22 cellular contexts compared by ENCODE assay signal in the genomic region with DNA sequence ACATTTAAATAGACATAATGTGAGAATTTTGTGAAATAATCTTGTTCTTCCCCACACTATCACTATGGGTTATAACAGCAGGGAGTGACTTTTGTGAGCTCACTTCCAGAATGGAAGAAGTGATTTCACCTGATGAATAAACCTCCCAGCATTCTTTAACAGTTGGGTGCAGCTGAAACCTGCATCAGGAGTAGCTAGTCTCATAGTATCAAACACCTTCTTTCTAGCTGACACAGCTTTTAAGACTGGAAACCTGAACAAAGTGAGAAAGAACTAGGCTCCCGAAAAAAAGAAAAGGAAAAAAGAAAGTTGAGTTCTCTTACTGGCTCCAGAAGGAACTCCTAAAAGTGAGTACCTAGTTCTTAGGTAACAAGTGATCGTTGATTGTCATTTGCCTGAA.
DNase-seq lines count a peak whose midpoint lies in the region; ATAC-seq, FAIRE-seq and TF ChIP-seq lines count a peak whose summit lies in the region.
"Had no signal": no experiment of that assay in that cellular context is flagged by ENCODE, and none has a peak within 500 bp of the region (broad histone marks: within the 10 kb centered on the region; RNA-seq: fewer than 3 reads in every experiment).

No MANE protein-coding gene starts in this region.

- H3K4me2 ChIP-seq in GM23338 (no peak overlapping the region), IMR-90 (ENCODE audit: low read depth, low read length) (no peak overlapping the region)
- H3K4me2 ChIP-seq: PC-9 had no signal

- no peak overlapping the region for H2BK120ac ChIP-seq in IMR-90 (ENCODE audit: low read depth, low read length)

- ATAC-seq in GM23338 (peak; percentile 60), IMR-90 (ENCODE audit: low read depth) (no peak)
- ATAC-seq: GM12878 had no signal

- no peaks in the 10 kb centered on the region for H3K79me1 ChIP-seq in IMR-90 (ENCODE audit: low read depth in 1 of 2, low read length in 2 of 2)

- TF ChIP-seq RAD21 in IMR-90 (IDR thresholded peaks at IDR 0.05; ENCODE audit: low read length), result no peak

- H3K27ac Mint-ChIP-seq in GM23338 (peak overlapping the region; percentile 86), CD14-positive monocyte (no peak overlapping the region)
- H3K27ac Mint-ChIP-seq: CD4-positive, CD25-positive, alpha-beta regulatory T cell had no signal

- H4K20me1 ChIP-seq in GM23338 (replicated peaks; ENCODE audit: insufficient read depth) (no peaks in the 10 kb centered on the region), IMR-90 (ENCODE audit: insufficient read depth, low read length) (no peaks in the 10 kb centered on the region)

- H3K27me3 Mint-ChIP-seq in GM23338 (ENCODE audit: insufficient read depth, low read depth, poor library complexity) (peaks cover 5% of the 10 kb centered on the region), CD14-positive monocyte (ENCODE audit: low read depth in 3 of 3) (peaks cover 0 to 1% (median 0%) of the 10 kb centered on the region in 3 donors)
- H3K27me3 Mint-ChIP-seq: CD4-positive, CD25-positive, alpha-beta regulatory T cell had no signal

- H3K36me3 ChIP-seq in GM23338 (ENCODE audit: insufficient read depth) (no peaks in the 10 kb centered on the region), IMR-90 (ENCODE audit: control insufficient read depth, insufficient read depth, low read length) (no peaks in the 10 kb centered on the region), bronchial epithelial cell (ENCODE audit: control insufficient read depth, insufficient read depth, low read length) (no peaks in the 10 kb centered on the region), tibial artery (no peaks in the 10 kb centered on the region)
- H3K36me3 ChIP-seq: MG63 had no signal

- H3K9me3 ChIP-seq in IMR-90 (ENCODE audit: control insufficient read depth, insufficient read depth, low read length), result peaks cover 12% of the 10 kb centered on the region
- H3K9me3 ChIP-seq in tibial artery, result no peaks in the 10 kb centered on the region
- H3K9me3 ChIP-seq: MG63 had no signal

- H3K4me1 ChIP-seq in GM23338 (ENCODE audit: insufficient read depth), result no peaks in the 10 kb centered on the region
- H3K4me1 ChIP-seq in IMR-90 (ENCODE audit: control insufficient read depth, insufficient read depth, low read length), result no peaks in the 10 kb centered on the region
- no peaks in the 10 kb centered on the region for H3K4me1 ChIP-seq in tibial artery

- no peak overlapping the region for H3K14ac ChIP-seq in IMR-90 (replicated peaks; ENCODE audit: low read depth, low read length)

- no peak overlapping the region for H2AK9ac ChIP-seq in IMR-90 (replicated peaks; ENCODE audit: low read depth, low read length, poor library complexity)

- H4K5ac ChIP-seq in IMR-90 (ENCODE audit: low read depth, low read length), result no peak overlapping the region

- H4K8ac ChIP-seq in IMR-90 (ENCODE audit: low read depth in 2 of 2, low read length in 2 of 2), result no peak overlapping the region

- no peak overlapping the region for H3K56ac ChIP-seq in IMR-90 (ENCODE audit: extremely low read depth, insufficient read depth, low read length)

- POLR2A ChIA-PET in IMR-90 (lab: Charles Lee; ENCODE audit: unreplicated experiment), result no interaction called here

- H3K18ac ChIP-seq in IMR-90 (ENCODE audit: low read depth, low read length), result no peak overlapping the region

- in situ Hi-C loops in IMR-90 (cut with MboI; ENCODE audit: low sequenced_read_pairs), result no loop called here

- H3K4me1 Mint-ChIP-seq in GM23338 (peaks cover 27% of the 10 kb centered on the region), CD14-positive monocyte (no peaks in the 10 kb centered on the region)
- H3K4me1 Mint-ChIP-seq: CD4-positive, CD25-positive, alpha-beta regulatory T cell had no signal

- intact Hi-C loops in IMR-90 (cut with micrococcal nuclease), result no loop called here
- intact Hi-C loops in tibial artery (cut with DNase I; ENCODE audit: low total_unique reads), result no loop called here
- intact Hi-C loops in CD14-positive monocyte (cut with micrococcal nuclease), result no loop called here

- no peak overlapping the region for H3K4me3 ChIP-seq in GM23338
- H3K4me3 ChIP-seq in IMR-90 (ENCODE audit: insufficient read depth, low read depth, low read length), result no peak overlapping the region
- no peak overlapping the region for H3K4me3 ChIP-seq in bronchial epithelial cell (ENCODE audit: low read depth, low read length)
- H3K4me3 ChIP-seq in tibial artery, result no peak overlapping the region
- H3K4me3 ChIP-seq: GM12878, MG63, PC-9 had no signal

- H3K27me3 ChIP-seq in GM23338 (ENCODE audit: insufficient read depth) (no peaks in the 10 kb centered on the region), IMR-90 (ENCODE audit: control insufficient read depth, insufficient read depth, low read length) (no peaks in the 10 kb centered on the region), bronchial epithelial cell (ENCODE audit: control insufficient read depth, insufficient read depth, low read length) (no peaks in the 10 kb centered on the region), tibial artery (no peaks in the 10 kb centered on the region)

- no CpG with 5 or more reads among the region's 2 CpGs for WGBS in IMR-90 (ENCODE audit: extremely low coverage in 2 of 2, insufficient read length in 1 of 2), 2 experiments

- no peak overlapping the region for H4K91ac ChIP-seq in IMR-90 (ENCODE audit: insufficient read depth, low read depth, low read length)

- H3K9ac ChIP-seq in IMR-90 (ENCODE audit: low read depth, low read length), result no peak overlapping the region

- TF ChIP-seq CTCF in GM23338 (conservative IDR thresholded peaks at IDR 0.05; ENCODE audit: low read depth in 2 of 2) (no peak), IMR-90 (conservative IDR thresholded peaks at IDR 0.05; ENCODE audit: low read depth, low read length) (no peak), bronchial epithelial cell (IDR thresholded peaks at IDR 0.05; ENCODE audit: insufficient read depth, low read length, severe bottlenecking) (no peak), tibial artery (IDR thresholded peaks at IDR 0.05) (no peak), CD14-positive monocyte (IDR thresholded peaks at IDR 0.05) (no peak)

- no peak overlapping the region for H3K4ac ChIP-seq in IMR-90 (ENCODE audit: low read depth, low read length)

- no peak overlapping the region for H2AK5ac ChIP-seq in IMR-90 (ENCODE audit: low read depth, low read length)

- H3K23ac ChIP-seq in IMR-90 (ENCODE audit: low read depth, low read length), result no peak overlapping the region

- no peaks in the 10 kb centered on the region for H3K9me1 ChIP-seq in IMR-90 (ENCODE audit: insufficient read depth, low read length)

- H3K79me2 ChIP-seq in GM23338 (replicated peaks; ENCODE audit: insufficient read depth), result no peaks in the 10 kb centered on the region

- no peaks in the 10 kb centered on the region for H3K9me2 ChIP-seq in GM23338 (ENCODE audit: insufficient read depth)

- H3K27ac ChIP-seq in GM23338 (ENCODE audit: low read depth) (no peak overlapping the region), IMR-90 (ENCODE audit: insufficient read depth, low read length) (no peak overlapping the region), tibial artery (no peak overlapping the region)
- H3K27ac ChIP-seq: PC-9 had no signal

- dilution Hi-C loops in IMR-90 (cut with HindIII; ENCODE audit: low sequenced_read_pairs, unreplicated experiment), result no loop called here

- no peak for TF ChIP-seq POLR2A in IMR-90 (IDR thresholded peaks at IDR 0.05; ENCODE audit: low read depth, low read length)

- H3K4me3 Mint-ChIP-seq in GM23338 (no peak overlapping the region), CD14-positive monocyte (no peak overlapping the region)
- H3K4me3 Mint-ChIP-seq: CD4-positive, CD25-positive, alpha-beta regulatory T cell had no signal

- CTCF ChIA-PET in IMR-90 (lab: Yijun Ruan, JAX), result no interaction called here

- FAIRE-seq in bronchial epithelial cell (lab: Jason Lieb, UNC), result no peak
- FAIRE-seq: D721Med, GM12878 had no signal

- H3K9me3 Mint-ChIP-seq in GM23338 (peaks cover 18% of the 10 kb centered on the region), CD14-positive monocyte (peaks cover 0 to 12% (median 7%) of the 10 kb centered on the region in 7 donors)

- DNase-seq in GM23338 (ENCODE audit: low spot score) (no peak), IMR-90 (no peak), bronchial epithelial cell (ENCODE audit: low read depth) (peak; percentile 39), kidney tubule cell (ENCODE audit: low spot score) (peak; percentile 6), tibial artery (no peak), CD14-positive monocyte (ENCODE audit: low spot score) (no peak), SIG-M5 treated with dmso at 0.1 percent for 504 hours (lab: John Stamatoyannopoulos, UW; ENCODE audit: unreplicated experiment) (no peak), hippocampal formation (lab: John Stamatoyannopoulos, UW) (no peak)
- DNase-seq: CD4-positive, CD25-positive, alpha-beta regulatory T cell; EL; GDM1; KG1; MG63; NCI-H2029; NCI-H446; NCI-H524 treated with DMSO at 0.1 percent for 48 hours; NCI-H774; NK-92 treated with Interleukin-12 subunit alpha and Interleukin-12 subunit beta, amount 100 ng/mL, for 24 hours; PC-9; Right ventricle myocardium superior had no signal

- H2AFZ ChIP-seq in GM23338, result peak overlapping the region; percentile 18; the same call in 1 of the 2 replicates
- no peak overlapping the region for H2AFZ ChIP-seq in IMR-90 (replicated peaks; ENCODE audit: low read length, poor library complexity)
- H2AFZ ChIP-seq: PC-9 had no signal

- H2BK5ac ChIP-seq in IMR-90 (ENCODE audit: low read depth, low read length, poor library complexity, severe bottlenecking), result no peak overlapping the region

- no peaks in the 10 kb centered on the region for H3K36me3 Mint-ChIP-seq in GM23338 (ENCODE audit: low read depth)
- H3K36me3 Mint-ChIP-seq in CD14-positive monocyte, result no peaks in the 10 kb centered on the region
- H3K36me3 Mint-ChIP-seq: CD4-positive, CD25-positive, alpha-beta regulatory T cell had no signal

- no TSS peak for BruUV-seq in IMR-90 (replicated peaks; lab: Mats Ljungman, UMichigan)

- no peak overlapping the region for H2BK15ac ChIP-seq in IMR-90 (ENCODE audit: low read depth, low read length)

- H3F3A ChIP-seq in GM23338 (replicated peaks; ENCODE audit: low read depth), result no peaks in the 10 kb centered on the region

- H2BK20ac ChIP-seq in IMR-90 (ENCODE audit: low read depth, low read length), result no peak overlapping the region

TF ChIP-seq in GM23338, 12 proteins besides CTCF, POLR2A, EP300 and RAD21 (continues in another document):
- TF ChIP-seq STAT1 (IDR thresholded peaks at IDR 0.05; ENCODE audit: unreplicated experiment) (no peak), CREB1 (CRISPR knock-in tag; IDR thresholded peaks at IDR 0.05; ENCODE audit: low read depth) (no peak), EZH2phosphoT487 (IDR thresholded peaks at IDR 0.05; ENCODE audit: unreplicated experiment) (no peak)

TF ChIP-seq in IMR-90, 13 proteins besides CTCF, POLR2A, EP300 and RAD21:
- TF ChIP-seq CEBPB (IDR thresholded peaks at IDR 0.05; ENCODE audit: low read depth, low read length), result no peak
- peak; percentile 70 for TF ChIP-seq MAFK (IDR thresholded peaks at IDR 0.05; ENCODE audit: low read depth, low read length)

Comparison
In these comparisons a context has a peak if more than half of its experiments do, and no peak if none do; other contexts are left out.
1. DNase-seq: peak in bronchial epithelial cell (single experiment) and kidney tubule cell (single experiment); none in GM23338 (single experiment), IMR-90 (single experiment), tibial artery (0 of 2), CD14-positive monocyte (single experiment), SIG-M5 treated with dmso at 0.1 percent for 504 hours (single experiment) and hippocampal formation (0 of 2).